In the genomic region with DNA sequence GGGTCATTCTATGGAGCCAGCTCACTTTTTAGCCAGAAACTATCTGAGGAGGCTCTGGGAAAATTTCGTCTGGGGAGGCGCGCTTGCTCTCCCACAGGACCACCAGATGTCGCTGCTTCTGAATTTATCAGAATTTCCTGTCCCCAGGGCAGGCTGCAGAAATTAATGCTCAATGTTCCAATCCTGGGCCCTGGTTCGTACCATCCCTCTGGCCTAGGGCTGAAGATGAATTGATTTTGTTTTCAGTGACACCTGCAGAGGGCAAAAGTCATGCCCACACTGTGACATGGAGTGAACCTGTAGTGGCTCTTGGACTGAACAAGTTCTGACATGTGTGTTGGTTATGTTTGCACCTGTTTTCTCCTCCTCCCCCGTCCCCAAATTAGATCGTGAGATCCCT, we compare ENCODE assay signal across 8 cellular contexts.
DNase-seq lines count a peak whose midpoint lies in the region; ATAC-seq, FAIRE-seq and TF ChIP-seq lines count a peak whose summit lies in the region.

No MANE protein-coding gene starts in this region.

- H3K36me3 ChIP-seq in CD8-positive, alpha-beta T cell (ENCODE audit: insufficient read depth, low read length): no peaks in the 10 kb centered on the region
- no peaks in the 10 kb centered on the region for H3K36me3 ChIP-seq in HEK293 (ENCODE audit: control insufficient read depth in 2 of 2, insufficient read depth in 1 of 2, low read length in 2 of 2)

- no peak overlapping the region for H3K4me3 ChIP-seq in CD8-positive, alpha-beta T cell (ENCODE audit: low read depth, low read length)
- no peak overlapping the region for H3K4me3 ChIP-seq in HEK293 (ENCODE audit: low read depth, low read length)

- H3K36me3 Mint-ChIP-seq in CD8-positive, alpha-beta T cell: no peaks in the 10 kb centered on the region

- no peaks in the 10 kb centered on the region for H3K4me1 ChIP-seq in CD8-positive, alpha-beta T cell (ENCODE audit: insufficient read depth, low read length)
- no peaks in the 10 kb centered on the region for H3K4me1 ChIP-seq in HEK293 (ENCODE audit: control insufficient read depth, insufficient read depth, low read length)

- POLR2A ChIA-PET in CD8-positive, alpha-beta T cell (lab: Charles Lee): no interaction called here
- POLR2A ChIA-PET in HEK293 (lab: Yijun Ruan, JAX): no interaction called here

- CTCF ChIA-PET in CD8-positive, alpha-beta T cell (lab: Charles Lee): interaction anchor here (0.6 to 4.1 kb wide), 19 partner anchors 8 to 1170 kb away, joined by 3 to 35 read pairs (median 3); no protein-coding TSS in a partner anchor
- CTCF ChIA-PET in HEK293 (lab: Yijun Ruan, JAX): interaction anchor here (0.6 to 1.1 kb wide), 7 partner anchors 8 to 722 kb away, joined by 3 to 4 read pairs (median 3); no protein-coding TSS in a partner anchor

- no peak overlapping the region for H3K4me3 Mint-ChIP-seq in CD8-positive, alpha-beta T cell

- no peak for FAIRE-seq in RCC 7860 (lab: Jason Lieb, UNC)

- no peak overlapping the region for H3K27ac Mint-ChIP-seq in CD8-positive, alpha-beta T cell

- ATAC-seq in CD8-positive, alpha-beta T cell: no peak
- no peak for ATAC-seq in HG02885 (IDR thresholded peaks at IDR 0.05; ENCODE audit: poor library complexity, unreplicated experiment)

- H3K4me1 Mint-ChIP-seq in CD8-positive, alpha-beta T cell (ENCODE audit: low read depth): no peaks in the 10 kb centered on the region

- H3K27ac ChIP-seq in CD8-positive, alpha-beta T cell (ENCODE audit: low read depth, low read length): no peak overlapping the region
- no peak overlapping the region for H3K27ac ChIP-seq in HEK293 (ENCODE audit: extremely low read depth, low read depth, low read length)

- H3K27me3 ChIP-seq in CD8-positive, alpha-beta T cell (ENCODE audit: insufficient read depth, low read length): no peaks in the 10 kb centered on the region

- H3K27me3 Mint-ChIP-seq in CD8-positive, alpha-beta T cell (ENCODE audit: low read depth): peaks cover 10% of the 10 kb centered on the region

- DNase-seq in CD8-positive, alpha-beta T cell: peak; percentile 22 to 73 (median 56)
- peak; percentile 8 for DNase-seq in RCC 7860 (ENCODE audit: low spot score)
- peak; percentile 16 for DNase-seq in activated T-helper 9 cell treated with anti-CD3 and anti-CD28 coated beads, Interleukin-2, amount 50 U/mL, for 16 hours (ENCODE audit: low read depth)
- DNase-seq in globus pallidus (ENCODE audit: low spot score): peak; percentile 41
- DNase-seq in putamen (ENCODE audit: low spot score): peak; percentile 39
- DNase-seq in epidermal melanocyte (ENCODE audit: insufficient read length, low spot score): no peak

- TF ChIP-seq CTCF in CD8-positive, alpha-beta T cell (IDR thresholded peaks at IDR 0.05): peak; percentile 78
- TF ChIP-seq CTCF in HEK293 (tag by site-specific recombination; IDR thresholded peaks at IDR 0.05): no peak; the same call in 1 of the 2 replicates

- intact Hi-C loops in CD8-positive, alpha-beta T cell (cut with DNase I, micrococcal nuclease): loop anchor here (5.0 to 10.0 kb wide), 7 partner anchors 331 to 1896 kb away; no protein-coding TSS in a partner anchor

- H3K9me3 ChIP-seq in CD8-positive, alpha-beta T cell (ENCODE audit: low read length): no peaks in the 10 kb centered on the region
- no peaks in the 10 kb centered on the region for H3K9me3 ChIP-seq in HEK293 (ENCODE audit: control insufficient read depth, insufficient read depth, low read depth, low read length)

- H3K9me3 Mint-ChIP-seq in CD8-positive, alpha-beta T cell: no peaks in the 10 kb centered on the region

TF ChIP-seq in HEK293, 187 proteins besides CTCF, POLR2A, EP300 and RAD21:
- TF ChIP-seq ZNF366 (tag by site-specific recombination; conservative IDR thresholded peaks at IDR 0.05) (no peak), ZNF654 (tag by site-specific recombination; IDR thresholded peaks at IDR 0.05; ENCODE audit: low read depth) (peak; percentile 50)
- TF ChIP-seq, protein P1, sequence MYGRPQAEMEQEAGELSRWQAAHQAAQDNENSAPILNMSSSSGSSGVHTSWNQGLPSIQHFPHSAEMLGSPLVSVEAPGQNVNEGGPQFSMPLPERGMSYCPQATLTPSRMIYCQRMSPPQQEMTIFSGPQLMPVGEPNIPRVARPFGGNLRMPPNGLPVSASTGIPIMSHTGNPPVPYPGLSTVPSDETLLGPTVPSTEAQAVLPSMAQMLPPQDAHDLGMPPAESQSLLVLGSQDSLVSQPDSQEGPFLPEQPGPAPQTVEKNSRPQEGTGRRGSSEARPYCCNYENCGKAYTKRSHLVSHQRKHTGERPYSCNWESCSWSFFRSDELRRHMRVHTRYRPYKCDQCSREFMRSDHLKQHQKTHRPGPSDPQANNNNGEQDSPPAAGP (tag by site-specific recombination; IDR thresholded peaks at IDR 0.05): no peak
TF ChIP-seq in HEK293: peak in this region for 1.
